In genomic region chr9:109319631-109320233, GRCh38 we compare ENCODE assay signal across 8 cellular contexts. TPM values are rescaled to one million over a fixed set of nuclear protein-coding genes. Genes with fewer than 3 reads are reported as not detected.
DNase-seq lines count a peak whose midpoint lies in the region; ATAC-seq and TF ChIP-seq lines count a peak whose summit lies in the region.

No MANE protein-coding gene starts in this region.

- no peak for TF ChIP-seq CTCF in progenitor cell of endocrine pancreas (IDR thresholded peaks at IDR 0.05; ENCODE audit: unreplicated experiment)

- POLR2A ChIA-PET in CD8-positive, alpha-beta memory T cell (lab: Charles Lee), result no interaction called here

- ATAC-seq in GM21529 (IDR thresholded peaks at IDR 0.05; ENCODE audit: unreplicated experiment), result peak; percentile 10

- peaks cover 13% of the 10 kb centered on the region for H3K27me3 ChIP-seq in CD8-positive, alpha-beta memory T cell (ENCODE audit: insufficient read depth, low read length, poor library complexity, severe bottlenecking)
- no peaks in the 10 kb centered on the region for H3K27me3 ChIP-seq in esophagus (ENCODE audit: control insufficient read depth in 1 of 2, insufficient read depth in 2 of 2, low read length in 2 of 2)

- WGBS in esophagus, 2 donors, result 3 to 4% methylated on average over 36 to 39 of the region's 39 CpGs

- no peaks in the 10 kb centered on the region for H3K36me3 ChIP-seq in CD8-positive, alpha-beta memory T cell (ENCODE audit: insufficient read depth, low read length)
- H3K36me3 ChIP-seq in esophagus (ENCODE audit: control insufficient read depth in 2 of 2, insufficient read depth in 2 of 2, low read length in 1 of 2), result no peaks in the 10 kb centered on the region

- peaks cover 4% of the 10 kb centered on the region for H3K4me1 ChIP-seq in CD8-positive, alpha-beta memory T cell (ENCODE audit: insufficient read depth, low read length)
- H3K4me1 ChIP-seq in esophagus (ENCODE audit: control insufficient read depth in 2 of 2, insufficient read depth in 2 of 2, low read length in 1 of 2), result peaks cover 2 to 16% of the 10 kb centered on the region in 2 donors

- peak overlapping the region; percentile 21 to 85 (median 66) for H3K4me3 Mint-ChIP-seq in CD8-positive, alpha-beta memory T cell
- H3K4me3 Mint-ChIP-seq in progenitor cell of endocrine pancreas (ENCODE audit: low read depth), result peak overlapping the region; percentile 80

- no peaks in the 10 kb centered on the region for H3K9me3 ChIP-seq in CD8-positive, alpha-beta memory T cell (ENCODE audit: low read length)
- H3K9me3 ChIP-seq in esophagus (ENCODE audit: control insufficient read depth in 2 of 2, insufficient read depth in 1 of 2, low read depth in 1 of 2, low read length in 1 of 2), result no peaks in the 10 kb centered on the region

- CTCF ChIA-PET in CD8-positive, alpha-beta memory T cell (lab: Charles Lee), result no interaction called here

- no peak for DNase-seq in CD8-positive, alpha-beta memory T cell
- DNase-seq in RPMI8226, result peak; percentile 5
- DNase-seq in progenitor cell of endocrine pancreas (ENCODE audit: low spot score, unreplicated experiment), result peak; percentile 43
- DNase-seq in HuH-7.5 (ENCODE audit: low spot score), result no peak
- DNase-seq in inferior parietal cortex (ENCODE audit: extremely low spot score), result no peak
- no peak for DNase-seq in hippocampal formation (lab: John Stamatoyannopoulos, UW)

- peaks cover 0 to 3% (median 0%) of the 10 kb centered on the region in 5 donors for H3K9me3 Mint-ChIP-seq in CD8-positive, alpha-beta memory T cell
- no peaks in the 10 kb centered on the region for H3K9me3 Mint-ChIP-seq in progenitor cell of endocrine pancreas (ENCODE audit: low read depth)

- H3K27ac Mint-ChIP-seq in CD8-positive, alpha-beta memory T cell, result no peak overlapping the region
- H3K27ac Mint-ChIP-seq in progenitor cell of endocrine pancreas, result peak overlapping the region; percentile 64

- no peak overlapping the region for H3K27ac ChIP-seq in CD8-positive, alpha-beta memory T cell (ENCODE audit: low read depth, low read length)
- no peak overlapping the region for H3K27ac ChIP-seq in esophagus (ENCODE audit: low read depth in 2 of 2, low read length in 1 of 2)

- no peak overlapping the region for H3K4me3 ChIP-seq in CD8-positive, alpha-beta memory T cell (ENCODE audit: low read length)
- H3K4me3 ChIP-seq in esophagus (ENCODE audit: low read depth in 1 of 2, low read length in 2 of 2), result peak overlapping the region; percentile 33 to 77

- no peaks in the 10 kb centered on the region for H3K36me3 Mint-ChIP-seq in CD8-positive, alpha-beta memory T cell
- no peaks in the 10 kb centered on the region for H3K36me3 Mint-ChIP-seq in progenitor cell of endocrine pancreas (ENCODE audit: insufficient read depth)

- peaks cover 6 to 23% (median 7%) of the 10 kb centered on the region in 3 donors for H3K4me1 Mint-ChIP-seq in CD8-positive, alpha-beta memory T cell
- H3K4me1 Mint-ChIP-seq in progenitor cell of endocrine pancreas (ENCODE audit: low read depth), result peaks cover 14% of the 10 kb centered on the region

- H3K27me3 Mint-ChIP-seq in CD8-positive, alpha-beta memory T cell, result peaks cover 57 to 71% of the 10 kb centered on the region in 2 donors
- peaks cover 47% of the 10 kb centered on the region for H3K27me3 Mint-ChIP-seq in progenitor cell of endocrine pancreas

RNA-seq across cellular contexts. Expression of gene EPB41L4B, which starts 1.1 kb away (rescaled TPM):
- total RNA-seq in CD8-positive, alpha-beta memory T cell, result under 1 TPM; 0.35 to 0.44 TPM
- polyA plus RNA-seq in CD8-positive, alpha-beta memory T cell, result not detected
- 1 to 10 TPM in 1 of 2 donors, under 1 TPM in 1; 0.62 to 1.3 TPM for polyA plus RNA-seq in esophagus
- total RNA-seq in progenitor cell of endocrine pancreas, result 7.7 and 7.8 TPM in 2 replicates

Comparison
In these comparisons a context has a peak if more than half of its experiments do, and no peak if none do; other contexts are left out.
1. DNase-seq: peak in RPMI8226 (single experiment) and progenitor cell of endocrine pancreas (single experiment); none in CD8-positive, alpha-beta memory T cell (0 of 5), HuH-7.5 (single experiment), inferior parietal cortex (single experiment) and hippocampal formation (0 of 2).